In genomic region chr6:108165714-108166663, GRCh38 we compare ENCODE assay signal across 1 cellular context.
TF ChIP-seq lines count a peak whose summit lies in the region.

Gene NR2E1, plus strand, starts transcription at chr6:108166022. Its CDS starts 744 bp downstream, at chr6:108166766.

TF ChIP-seq in H1, 55 proteins besides CTCF, POLR2A, EP300 and RAD21 (continued from another document):
- TF ChIP-seq CHD7 (IDR thresholded peaks at IDR 0.05; ENCODE audit: insufficient replicate concordance, low read length) (no peak), SIRT6 (IDR thresholded peaks at IDR 0.05; ENCODE audit: low read length) (no peak), USF2 (IDR thresholded peaks at IDR 0.05; ENCODE audit: low read length) (no peak), KDM5A (IDR thresholded peaks at IDR 0.05; ENCODE audit: low read length) (no peak), SUZ12 (IDR thresholded peaks at IDR 0.05; ENCODE audit: low read length) (peak; percentile 90; the same call in 1 of the 2 replicates), KDM1A (IDR thresholded peaks at IDR 0.05; ENCODE audit: borderline replicate concordance, low read length) (no peak), TCF12 (IDR thresholded peaks at IDR 0.05; ENCODE audit: low read depth, low read length) (0 out of 2 replicates have a peak, but pooled peaks have one; percentile 26), CREB1 (IDR thresholded peaks at IDR 0.05) (peak; percentile 70), BCL11A (IDR thresholded peaks at IDR 0.05; ENCODE audit: low read depth in 2 of 2, low read length in 2 of 2) (no peak), RFX5 (IDR thresholded peaks at IDR 0.05; ENCODE audit: borderline replicate concordance, low read depth, low read length) (no peak), ZNF274 (IDR thresholded peaks at IDR 0.05; ENCODE audit: borderline replicate concordance, extremely low read depth, low read length) (no peak), RBBP5 (IDR thresholded peaks at IDR 0.05; ENCODE audit: borderline replicate concordance, low read depth, low read length) (0 out of 2 replicates have a peak, but pooled peaks have one; percentile 2), EZH2 (IDR thresholded peaks at IDR 0.05; ENCODE audit: low read depth, low read length, severe bottlenecking) (peak; percentile 99), CEBPB (IDR thresholded peaks at IDR 0.05; ENCODE audit: low read depth, low read length) (no peak), SRF (IDR thresholded peaks at IDR 0.05; ENCODE audit: low read depth, low read length) (no peak)
